10 cellular contexts compared by ENCODE assay signal in genomic region chr9:112218908-112219307, GRCh38. TPM values are rescaled to one million over a fixed set of nuclear protein-coding genes. Genes with fewer than 3 reads are reported as not detected.
DNase-seq lines count a peak whose midpoint lies in the region; ATAC-seq, FAIRE-seq and TF ChIP-seq lines count a peak whose summit lies in the region.
"Had no signal": no experiment of that assay in that cellular context is flagged by ENCODE, and none has a peak within 500 bp of the region (broad histone marks: within the 10 kb centered on the region; RNA-seq: fewer than 3 reads in every experiment).

No MANE protein-coding gene starts in this region.

- H3K27ac ChIP-seq in GM12878 (ENCODE audit: control insufficient read depth, insufficient read depth) = peak overlapping the region; percentile 65
- H3K27ac ChIP-seq: esophagus muscularis mucosa had no signal

- DNase-seq in GM12878 (ENCODE audit: low read depth, low spot score) (peak; percentile 85), NCI-H510A treated with DMSO at 0.1 percent for 48 hours (lab: John Stamatoyannopoulos, UW) (no peak), SW480 (ENCODE audit: low spot score) (no peak), left ventricle myocardium superior (no peak)
- DNase-seq in stimulated activated CD4-positive, alpha-beta T cell treated with anti-CD3 and anti-CD28 coated beads, Interleukin-12 subunit alpha, Interleukin-12 subunit beta, amount 100 ng/mL, for 4 hours = no peak
- DNase-seq: NCI-H69 had no signal

- H3K27me3 ChIP-seq in GM12878 (replicated peaks in 1 of 2; ENCODE audit: control insufficient read depth in 2 of 2, insufficient read depth in 2 of 2, low read length in 1 of 2) = no peaks in the 10 kb centered on the region
- H3K27me3 ChIP-seq: esophagus muscularis mucosa had no signal

- no TSS peak for BruUV-seq in GM12878 (replicated peaks; lab: Mats Ljungman, UMichigan)

- SMC1A ChIA-PET in GM12878 (lab: Charles Lee; ENCODE audit: uncharacterized antibody, unreplicated experiment) = interaction anchor here (0.5 to 2.0 kb wide), 18 partner anchors 10 to 235 kb away, joined by 3 to 6 read pairs (median 3); no protein-coding TSS in a partner anchor

- H3K4me1 ChIP-seq in GM12878 (ENCODE audit: control insufficient read depth, insufficient read depth, low read length) = peaks cover 26% of the 10 kb centered on the region
- H3K4me1 ChIP-seq: esophagus muscularis mucosa had no signal

- FAIRE-seq in GM12878 (lab: Jason Lieb, UNC) = peak; percentile 87

- RAD21 ChIA-PET in GM12878 (lab: Charles Lee; ENCODE audit: unreplicated experiment) = interaction anchor here (0.6 to 1.4 kb wide), 12 partner anchors 43 to 1203 kb away, joined by 3 to 10 read pairs (median 3); partner anchors contain the start of gene PTBP3

- in situ Hi-C loops in GM12878 (cut with MboI) = loop anchor here (5.0 kb wide), 1 partner anchor 52 kb away; no protein-coding TSS in a partner anchor

- POLR2A ChIA-PET in GM12878 (lab: Charles Lee) = no interaction called here

- H3K79me2 ChIP-seq in GM12878 (ENCODE audit: control insufficient read depth, insufficient read depth, low read length) = no peaks in the 10 kb centered on the region; the same call in 1 of the 2 replicates

- no peak overlapping the region for H2AFZ ChIP-seq in GM12878 (ENCODE audit: control insufficient read depth, low read depth, low read length)

- peak in 1 of 2 experiments; percentile 50; a peak in 1 of 4 replicates for TF ChIP-seq EP300 in GM12878 (IDR thresholded peaks at IDR 0.05; ENCODE audit: borderline replicate concordance in 1 of 2, control insufficient read depth in 1 of 2, low read depth in 2 of 2, low read length in 2 of 2)

- ATAC-seq in GM18511 (IDR thresholded peaks at IDR 0.05; ENCODE audit: unreplicated experiment) (peak; percentile 95), GM21390 (IDR thresholded peaks at IDR 0.05; ENCODE audit: unreplicated experiment) (peak; percentile 95), HG03280 (IDR thresholded peaks at IDR 0.05; ENCODE audit: unreplicated experiment) (peak; percentile 93), GM12878 (peak; percentile 98), left ventricle myocardium superior (no peak)

- no peak overlapping the region; the same call in 1 of the 2 replicates for H3K9ac ChIP-seq in GM12878 (ENCODE audit: control insufficient read depth, insufficient read depth, low read length)

- peaks cover 0 to 3% of the 10 kb centered on the region in 2 experiments; a peak in 2 of 4 replicates for H3K36me3 ChIP-seq in GM12878 (ENCODE audit: control insufficient read depth in 2 of 2, insufficient read depth in 2 of 2, low read length in 1 of 2)

- 0% methylated on average over 3 of the region's 3 CpGs for WGBS in GM12878 (ENCODE audit: insufficient coverage, insufficient replicate concordance, low lambda C conversion rate, missing lambda C conversion rate)

- CTCF ChIA-PET in GM12878 (lab: Yijun Ruan, JAX) = interaction anchor here (0.6 to 1.4 kb wide), 10 partner anchors 9 to 574 kb away, joined by 3 to 6 read pairs (median 3); no protein-coding TSS in a partner anchor

- H3K9me3 ChIP-seq in GM12878 (replicated peaks; ENCODE audit: control insufficient read depth, insufficient read depth, low read length) = no peaks in the 10 kb centered on the region
- H3K9me3 ChIP-seq: esophagus muscularis mucosa had no signal

- TF ChIP-seq CTCF in GM12878 (IDR thresholded peaks at IDR 0.05 in 2 of 3, conservative IDR thresholded peaks at IDR 0.05 in 1 of 3; ENCODE audit: control insufficient read depth in 2 of 3, extremely low read depth in 1 of 3, insufficient read depth in 1 of 3, low read depth in 3 of 3, low read length in 3 of 3) = no peak

- 0 out of 2 replicates have a peak, but pooled peaks have one; percentile 29 for TF ChIP-seq RAD21 in GM12878 (IDR thresholded peaks at IDR 0.05; ENCODE audit: insufficient read depth, low read depth, low read length)

- peak overlapping the region; percentile 54 for H3K4me2 ChIP-seq in GM12878 (ENCODE audit: control insufficient read depth, insufficient read depth)

- H4K20me1 ChIP-seq in GM12878 (ENCODE audit: control insufficient read depth, insufficient read depth) = no peaks in the 10 kb centered on the region

- no peak overlapping the region for H3K4me3 ChIP-seq in GM12878
- H3K4me3 ChIP-seq: esophagus muscularis mucosa had no signal

- TF ChIP-seq POLR2A in GM12878 (IDR thresholded peaks at IDR 0.05; ENCODE audit: low read depth, low read length) = no peak

- intact Hi-C loops in GM12878 (cut with micrococcal nuclease; ENCODE audit: unreplicated experiment) = loop anchor here (2.0 to 5.0 kb wide), 2 partner anchors 114 to 122 kb away; partner anchors contain the start of gene PTBP3
- intact Hi-C loops in left ventricle myocardium superior (cut with micrococcal nuclease) = no loop called here

TF ChIP-seq in GM12878, 131 proteins besides CTCF, POLR2A, EP300 and RAD21 (continues in another document):
- TF ChIP-seq ZSCAN29 (IDR thresholded peaks at IDR 0.05) = no peak
- no peak for TF ChIP-seq HCFC1 (IDR thresholded peaks at IDR 0.05; ENCODE audit: low read length)
- TF ChIP-seq EGR1 (IDR thresholded peaks at IDR 0.05; ENCODE audit: borderline replicate concordance in 1 of 2, low read depth in 2 of 2, low read length in 2 of 2) = no peak
- TF ChIP-seq CREM (IDR thresholded peaks at IDR 0.05; ENCODE audit: low read depth) = no peak
- no peak for TF ChIP-seq FOS (IDR thresholded peaks at IDR 0.05; ENCODE audit: borderline replicate concordance, extremely low read depth, insufficient read length)
- peak; percentile 33; the same call in 1 of the 2 replicates for TF ChIP-seq ATF2 (IDR thresholded peaks at IDR 0.05; ENCODE audit: low read length)
- TF ChIP-seq EED (IDR thresholded peaks at IDR 0.05; ENCODE audit: low read depth) = peak; percentile 45; the same call in 1 of the 2 replicates
- peak; percentile 53; the same call in 1 of the 2 replicates for TF ChIP-seq MTA2 (IDR thresholded peaks at IDR 0.05; ENCODE audit: low read depth)
- TF ChIP-seq LARP7 (IDR thresholded peaks at IDR 0.05) = no peak
- no peak; the same call in 1 of the 2 replicates for TF ChIP-seq IRF4 (IDR thresholded peaks at IDR 0.05; ENCODE audit: low read depth, low read length)
- TF ChIP-seq CHD2 (IDR thresholded peaks at IDR 0.05; ENCODE audit: borderline replicate concordance, low read depth, low read length) = no peak
- TF ChIP-seq POU2F2 (IDR thresholded peaks at IDR 0.05; ENCODE audit: borderline replicate concordance, low read depth, low read length) = peak; percentile 70; the same call in 2 of the 3 replicates
- no peak for TF ChIP-seq TAF1 (IDR thresholded peaks at IDR 0.05; ENCODE audit: borderline replicate concordance, low read depth, low read length)
- TF ChIP-seq ZNF24 (IDR thresholded peaks at IDR 0.05) = no peak
- no peak for TF ChIP-seq TCF3 (IDR thresholded peaks at IDR 0.05; ENCODE audit: borderline replicate concordance, insufficient read depth, low read depth, low read length)
- no peak for TF ChIP-seq NRF1 (conservative IDR thresholded peaks at IDR 0.05; ENCODE audit: low read depth, low read length)

RNA-seq across cellular contexts. Expression of gene SUSD1, which starts 43.8 kb away (rescaled TPM):
- total RNA-seq in GM12878 (2013; cell fraction: nucleolus; rRNA removed) = 4.4 and 4.9 TPM in 2 replicates
- total RNA-seq in GM12878 (2014; rRNA removed) (16.5 and 17.7 TPM in 2 replicates), GM12878 (2014; rRNA removed; fragmentation: Illumina TruSeq; extraction: Trizol) (11.7 and 12.3 TPM in 2 replicates), GM12878 (2021) (16.5 and 17.3 TPM in 2 replicates), left ventricle myocardium superior (6.8 TPM)
- polyA plus RNA-seq in GM12878 (2011; ENCODE audit: low read depth) = 4.7 TPM
- polyA plus RNA-seq in GM12878 (2011; rRNA removed) (7.6 and 9.1 TPM in 2 replicates), GM12878 (2014; fragmentation: Illumina TruSeq; extraction: Trizol) (11.9 and 13.6 TPM in 2 replicates), GM12878 (2014; fragmentation: Nextera tagmentation; extraction: Ambion mirVana) (10 to 100 TPM; 15.9 to 20.8 TPM), GM12878 (2014; rRNA removed) (10.6 and 12.8 TPM in 2 replicates), GM12878 (2016; fragmentation: Nextera tagmentation; extraction: Ambion mirVana) (1 to 10 TPM; 6.7 to 7.7 TPM)
- polyA plus RNA-seq in GM12878 (2011; cell fraction: cytosol; rRNA removed) = 7.7 and 8.5 TPM in 2 replicates
- 4.8 and 6.4 TPM in 2 replicates for polyA plus RNA-seq in GM12878 (2011; cell fraction: nucleus; rRNA removed)
- 5.2 and 8.0 TPM in 2 replicates for polyA plus RNA-seq in GM12878 (2012)
- 6.4 and 8.0 TPM in 2 replicates for polyA minus RNA-seq in GM12878 (2011; rRNA and poly(A)+ RNA removed)
- 2.4 and 3.1 TPM in 2 replicates for polyA minus RNA-seq in GM12878 (2011; cell fraction: cytosol; rRNA and poly(A)+ RNA removed)
- 2.2 and 2.7 TPM in 2 replicates for polyA minus RNA-seq in GM12878 (2011; cell fraction: nucleus; rRNA and poly(A)+ RNA removed)
